In genomic region chr2:162661618-162662017, GRCh38 we compare ENCODE assay signal across 28 cellular contexts.
"Had no signal": no experiment of that assay in that cellular context is flagged by ENCODE, and none has a peak within 500 bp of the region (broad histone marks: within the 10 kb centered on the region; RNA-seq: fewer than 3 reads in every experiment).

No MANE protein-coding gene starts in this region.

- DNase-seq: activated B cell treated with CpG ODN at 0.5 μM for 24 hours; activated CD4-positive, alpha-beta T cell treated with anti-CD3 and anti-CD28 coated beads for 48 hours; activated CD4-positive, alpha-beta T cell treated with anti-CD3 and anti-CD28 coated beads, Interleukin-2, amount 50 U/mL, for 1 hour; activated CD4-positive, alpha-beta T cell treated with anti-CD3 and anti-CD28 coated beads, Interleukin-2, amount 50 U/mL, for 48 hours; activated CD8-positive, alpha-beta memory T cell treated with anti-CD3 and anti-CD28 coated beads for 24 hours; activated CD8-positive, alpha-beta T cell treated with anti-CD3 and anti-CD28 coated beads for 36 hours; activated effector memory CD4-positive, alpha-beta T cell treated with Interleukin-2 at 50 U/mL for 16 hours; activated gamma-delta T cell treated with Interleukin-2 at 50 U/mL for 16 hours; activated naive CD4-positive, alpha-beta T cell treated with anti-CD3 and anti-CD28 coated beads, Interleukin-2, amount 50 U/mL, for 16 hours; activated naive CD4-positive, alpha-beta T cell treated with Interleukin-2 at 50 U/mL for 16 hours; activated T-cell treated with anti-CD3 and anti-CD28 coated beads, Interleukin-2, amount 50 U/mL, for 4 hours; amniotic stem cell; anterior cingulate cortex; brain microvascular endothelial cell; dorsolateral prefrontal cortex; effector memory CD4-positive, alpha-beta T cell; endodermal cell; foreskin fibroblast; head of caudate nucleus; T1000; WERI-Rb-1 had no signal

- H3K27me3 ChIP-seq: brain microvascular endothelial cell, dorsolateral prefrontal cortex had no signal

- H3K27ac ChIP-seq: brain microvascular endothelial cell, coronary artery, dorsolateral prefrontal cortex, WERI-Rb-1 had no signal

- H3K4me3 ChIP-seq: coronary artery, dorsolateral prefrontal cortex had no signal

- H3K36me3 ChIP-seq: brain microvascular endothelial cell, WERI-Rb-1 had no signal

- ATAC-seq: activated CD4-positive, CD25-positive, alpha-beta regulatory T cell treated with anti-CD3 and anti-CD28 coated beads, Interleukin-2, amount 50 U/mL, for 24 hours; activated CD8-positive, alpha-beta T cell treated with anti-CD3 and anti-CD28 coated beads for 36 hours; activated T-cell treated with anti-CD3 and anti-CD28 coated beads, Interleukin-2, amount 50 U/mL, for 4 hours; activated T-helper 17 cell treated with anti-CD3 and anti-CD28 coated beads, Interleukin-2, amount 50 U/mL, for 72 hours; esophagus mucosa had no signal

- FAIRE-seq: astrocyte, bronchial epithelial cell, frontal cortex had no signal
